Comparison of ENCODE assay signal across 10 cellular contexts in the genomic region with DNA sequence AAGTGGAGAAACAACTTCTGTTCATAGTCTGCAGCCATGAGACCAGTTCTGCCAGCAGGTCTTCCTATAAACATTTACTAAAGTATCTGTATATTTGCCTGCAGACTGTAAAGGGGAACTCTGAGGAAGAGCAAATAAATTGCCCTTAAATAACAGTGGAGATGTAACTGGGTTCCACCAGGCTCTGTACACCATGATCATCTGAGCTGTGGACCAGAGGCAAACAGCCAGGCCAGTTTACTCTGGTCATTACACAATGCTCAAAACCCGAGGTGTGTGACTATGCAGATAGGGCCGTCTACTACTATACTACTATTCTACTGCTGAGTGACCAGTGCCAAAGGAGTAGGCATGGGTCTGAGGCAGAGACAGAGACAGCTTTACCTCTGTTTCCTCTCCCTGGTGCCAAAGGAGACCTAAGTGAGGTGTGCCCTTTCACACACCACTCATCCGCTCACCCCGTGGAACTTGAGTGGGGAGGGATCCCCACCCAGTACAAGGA. TPM values are rescaled to one million over a fixed set of nuclear protein-coding genes. Genes with fewer than 3 reads are reported as not detected.
DNase-seq lines count a peak whose midpoint lies in the region; ATAC-seq and TF ChIP-seq lines count a peak whose summit lies in the region.
"Had no signal": no experiment of that assay in that cellular context is flagged by ENCODE, and none has a peak within 500 bp of the region (broad histone marks: within the 10 kb centered on the region; RNA-seq: fewer than 3 reads in every experiment).

No MANE protein-coding gene starts in this region.

- H3K4me1 ChIP-seq in gastrocnemius medialis = peaks cover 5 to 22% of the 10 kb centered on the region in 2 donors

- no peak overlapping the region for H3K4me3 ChIP-seq in fibroblast of pulmonary artery (replicated peaks; ENCODE audit: low read depth, low read length)
- H3K4me3 ChIP-seq in gastrocnemius medialis = no peak overlapping the region

- no peak for ATAC-seq in activated B cell treated with CpG ODN at 0.5 μM for 24 hours (ENCODE audit: low read depth)
- peak; percentile 74 to 82 for ATAC-seq in gastrocnemius medialis
- ATAC-seq in HG02763 (IDR thresholded peaks at IDR 0.05; ENCODE audit: unreplicated experiment) = no peak

- TF ChIP-seq POLR2A in gastrocnemius medialis (IDR thresholded peaks at IDR 0.05) = no peak

- H3K4me1 Mint-ChIP-seq in activated B cell treated with CpG ODN at 0.5 μM for 24 hours = peaks cover 13% of the 10 kb centered on the region

- no peaks in the 10 kb centered on the region for H3K27me3 ChIP-seq in gastrocnemius medialis

- H3K27me3 Mint-ChIP-seq in activated B cell treated with CpG ODN at 0.5 μM for 24 hours = no peaks in the 10 kb centered on the region
- H3K27me3 Mint-ChIP-seq: stimulated activated naive CD8-positive, alpha-beta T cell treated with anti-CD3 and anti-CD28 coated beads, Interleukin-15, amount 100 ng/mL, for 72 hours had no signal

- no peak for TF ChIP-seq CTCF in activated B cell treated with CpG ODN at 0.5 μM for 24 hours (IDR thresholded peaks at IDR 0.05)
- TF ChIP-seq CTCF in fibroblast of pulmonary artery (IDR thresholded peaks at IDR 0.05; ENCODE audit: low read length, missing control alignments) = no peak
- TF ChIP-seq CTCF in gastrocnemius medialis (IDR thresholded peaks at IDR 0.05 in 4 of 5, conservative IDR thresholded peaks at IDR 0.05 in 1 of 5) = no peak

- in situ Hi-C loops in gastrocnemius medialis (cut with MboI; ENCODE audit: low sequenced_read_pairs in 4 of 4) = no loop called here
- in situ Hi-C loops in KBM-7 (cut with MboI; ENCODE audit: low pct_unique_long_range_greater_than_20kb, low sequenced_read_pairs) = no loop called here

- H3K4me3 Mint-ChIP-seq in activated B cell treated with CpG ODN at 0.5 μM for 24 hours = no peak overlapping the region

- POLR2A ChIA-PET in activated B cell treated with CpG ODN at 0.5 μM for 24 hours (lab: Charles Lee) = interaction anchor here (0.7 kb wide), 2 partner anchors 16 to 33 kb away, joined by 3 read pairs; no protein-coding TSS in a partner anchor

- peak overlapping the region; percentile 90 for H3K27ac Mint-ChIP-seq in activated B cell treated with CpG ODN at 0.5 μM for 24 hours

- no peaks in the 10 kb centered on the region for H3K36me3 Mint-ChIP-seq in activated B cell treated with CpG ODN at 0.5 μM for 24 hours (ENCODE audit: low read depth)

- peak overlapping the region; percentile 1 to 48 (median 22) for H3K27ac ChIP-seq in gastrocnemius medialis

- no peaks in the 10 kb centered on the region for H3K9me3 ChIP-seq in gastrocnemius medialis

- CTCF ChIA-PET in activated B cell treated with CpG ODN at 0.5 μM for 24 hours (lab: Charles Lee) = interaction anchor here (1.1 to 1.4 kb wide), 2 partner anchors 10 to 76 kb away, joined by 3 read pairs; partner anchors contain the start of gene COX14

- intact Hi-C loops in activated B cell treated with CpG ODN at 0.5 μM for 24 hours (cut with micrococcal nuclease) (no loop called here), gastrocnemius medialis (cut with DNase I; ENCODE audit: low total_unique reads) (loop anchor here (5.0 kb wide), 1 partner anchor 124 kb away; no protein-coding TSS in a partner anchor)

- no peaks in the 10 kb centered on the region for H3K9me3 Mint-ChIP-seq in activated B cell treated with CpG ODN at 0.5 μM for 24 hours
- H3K9me3 Mint-ChIP-seq: stimulated activated naive CD8-positive, alpha-beta T cell treated with anti-CD3 and anti-CD28 coated beads, Interleukin-15, amount 100 ng/mL, for 72 hours had no signal

- peak; percentile 53 for DNase-seq in ELR (ENCODE audit: low read depth)
- no peak for DNase-seq in activated B cell treated with CpG ODN at 0.5 μM for 24 hours
- peak; percentile 61 for DNase-seq in fibroblast of pulmonary artery (ENCODE audit: low read depth)
- peak; percentile 16 to 42 for DNase-seq in gastrocnemius medialis
- DNase-seq in stimulated activated CD4-positive, alpha-beta T cell treated with anti-CD3 and anti-CD28 coated beads, Interleukin-2, amount 100 ng/mL, for 48 hours = no peak
- no peak for DNase-seq in GOT3 (lab: John Stamatoyannopoulos, UW)
- DNase-seq in KBM-7 = no peak
- DNase-seq: NCI-H187; stimulated activated naive CD8-positive, alpha-beta T cell treated with anti-CD3 and anti-CD28 coated beads, Interleukin-15, amount 100 ng/mL, for 72 hours had no signal

- H3K36me3 ChIP-seq in gastrocnemius medialis = peaks cover 0 to 5% of the 10 kb centered on the region in 2 donors

RNA-seq across cellular contexts. Expression of gene CERS5, which starts 21.2 kb away (rescaled TPM):
- total RNA-seq in activated B cell treated with CpG ODN at 0.5 μM for 24 hours (44.3 and 64.9 TPM in 2 replicates), gastrocnemius medialis (1 to 10 TPM; 5.4 to 9.2 (median 7.3) TPM)

Comparison
In these comparisons a context has a peak if more than half of its experiments do, and no peak if none do; other contexts are left out.
1. DNase-seq: peak in ELR (single experiment), fibroblast of pulmonary artery (single experiment) and gastrocnemius medialis (2 of 2); none in activated B cell treated with CpG ODN at 0.5 μM for 24 hours (single experiment), stimulated activated CD4-positive, alpha-beta T cell treated with anti-CD3 and anti-CD28 coated beads, Interleukin-2, amount 100 ng/mL, for 48 hours (0 of 2), GOT3 (single experiment) and KBM-7 (single experiment).
2. ATAC-seq: peak in gastrocnemius medialis (2 of 2); none in activated B cell treated with CpG ODN at 0.5 μM for 24 hours (single experiment) and HG02763 (single experiment).